11 cellular contexts compared by ENCODE assay signal in the genomic region with DNA sequence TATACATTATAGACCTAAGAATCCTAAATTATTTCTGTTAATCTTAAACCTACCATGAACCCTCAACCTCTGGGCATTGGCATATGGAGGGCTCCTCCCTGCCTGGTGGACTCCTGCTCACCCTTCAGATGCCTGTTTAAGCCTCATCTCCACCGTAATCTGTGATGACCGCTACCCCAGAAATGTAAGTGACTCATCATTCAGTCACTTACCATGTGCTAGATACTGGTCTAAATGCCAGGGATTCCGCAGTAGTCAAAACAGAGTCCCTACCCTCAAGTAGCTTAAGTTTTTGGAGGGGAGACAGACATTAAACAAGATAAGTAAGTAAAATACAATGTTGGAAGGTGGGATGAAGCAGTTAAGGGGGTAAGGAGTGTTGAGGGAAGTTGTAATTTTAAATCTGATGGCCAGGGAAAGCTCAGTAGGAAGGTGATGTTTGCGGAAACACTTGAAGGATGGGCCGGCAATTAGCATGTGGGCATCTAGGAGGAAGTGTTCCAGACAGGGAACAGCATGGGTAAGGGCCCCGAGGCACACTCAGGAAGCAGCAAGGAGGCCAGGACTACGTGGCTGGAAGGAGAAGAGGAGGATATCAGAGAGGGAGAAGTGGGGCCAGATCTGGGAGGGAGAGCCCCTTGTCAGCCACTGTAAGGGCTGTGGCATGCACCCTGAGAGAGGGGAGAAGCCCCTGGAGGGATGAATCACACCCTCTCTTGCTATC.
DNase-seq lines count a peak whose midpoint lies in the region; ATAC-seq and TF ChIP-seq lines count a peak whose summit lies in the region.
"Had no signal": no experiment of that assay in that cellular context is flagged by ENCODE, and none has a peak within 500 bp of the region (broad histone marks: within the 10 kb centered on the region; RNA-seq: fewer than 3 reads in every experiment).

No MANE protein-coding gene starts in this region.

- H3K9me3 ChIP-seq in RWPE2 (ENCODE audit: severe bottlenecking), result peaks cover 3% of the 10 kb centered on the region
- H3K9me3 ChIP-seq in Karpas-422 (ENCODE audit: low read length), result no peaks in the 10 kb centered on the region

- H3K27ac ChIP-seq in RWPE2 (ENCODE audit: poor library complexity, severe bottlenecking), result peak overlapping the region; percentile 99
- H3K27ac ChIP-seq in Karpas-422 (ENCODE audit: low read length), result no peak overlapping the region
- peak overlapping the region in 12 of 59 donors; percentile 5 to 71 (median 35) for H3K27ac ChIP-seq in dorsolateral prefrontal cortex

- no peaks in the 10 kb centered on the region for H3K79me2 ChIP-seq in Karpas-422 (ENCODE audit: low read length)

- H3K27me3 ChIP-seq in RWPE2 (ENCODE audit: insufficient read depth, poor library complexity, severe bottlenecking), result no peaks in the 10 kb centered on the region
- no peaks in the 10 kb centered on the region for H3K27me3 ChIP-seq in Karpas-422 (ENCODE audit: low read length)
- no peaks in the 10 kb centered on the region for H3K27me3 ChIP-seq in dorsolateral prefrontal cortex

- intact Hi-C loops in dorsolateral prefrontal cortex (cut with DNase I), result loop anchor here in 1 of 2 donors (5.0 to 10.0 kb wide), 2 partner anchors 41 to 768 kb away; no protein-coding TSS in a partner anchor

- H3K9me2 ChIP-seq in Karpas-422 (replicated peaks; ENCODE audit: insufficient read depth, low read length), result no peaks in the 10 kb centered on the region

- H3K9ac ChIP-seq in Karpas-422 (ENCODE audit: low read length), result no peak overlapping the region

- H3K4me3 ChIP-seq in RWPE2 (ENCODE audit: severe bottlenecking) (no peak overlapping the region), fibroblast of the aortic adventitia (ENCODE audit: low read depth, low read length) (no peak overlapping the region), Karpas-422 (ENCODE audit: low read length) (no peak overlapping the region), dorsolateral prefrontal cortex (no peak overlapping the region)

- DNase-seq in Daoy (ENCODE audit: low read depth) (peak; percentile 78), RWPE2 (ENCODE audit: low spot score) (peak; percentile 76), fibroblast of the aortic adventitia (ENCODE audit: low read depth) (peak; percentile 63), renal cortical epithelial cell (ENCODE audit: low read depth) (peak; percentile 77), Karpas-422 (no peak), dorsolateral prefrontal cortex (no peak)
- DNase-seq: activated CD4-positive, alpha-beta T cell treated with anti-CD3 and anti-CD28 coated beads for 48 hours; GDM1; NCI-H1048 had no signal

- H3K4me1 ChIP-seq in RWPE2 (ENCODE audit: insufficient read depth, poor library complexity, severe bottlenecking), result peaks cover 32% of the 10 kb centered on the region
- H3K4me1 ChIP-seq in Karpas-422 (ENCODE audit: low read length), result no peaks in the 10 kb centered on the region

- no peaks in the 10 kb centered on the region for H3K36me3 ChIP-seq in RWPE2 (ENCODE audit: low read depth)
- no peaks in the 10 kb centered on the region for H3K36me3 ChIP-seq in Karpas-422 (ENCODE audit: insufficient read depth, low read length)

- H3K4me2 ChIP-seq in Karpas-422 (ENCODE audit: low read depth, low read length, poor library complexity, severe bottlenecking), result no peak overlapping the region

- TF ChIP-seq CTCF in RWPE2 (IDR thresholded peaks at IDR 0.05; ENCODE audit: poor library complexity, severe bottlenecking) (no peak), fibroblast of the aortic adventitia (IDR thresholded peaks at IDR 0.05; ENCODE audit: insufficient read depth, low read length) (no peak), dorsolateral prefrontal cortex (IDR thresholded peaks at IDR 0.05 in 54 of 56, conservative IDR thresholded peaks at IDR 0.05 in 2 of 56; ENCODE audit: low read depth in 1 of 56, partially characterized antibody in 56 of 56) (no peak)

- no peaks in the 10 kb centered on the region for H4K20me1 ChIP-seq in Karpas-422 (ENCODE audit: insufficient read depth, low read depth, low read length)

- ATAC-seq in RWPE2 (ENCODE audit: low read depth), result peak; percentile 77
- ATAC-seq in HG03139 (IDR thresholded peaks at IDR 0.05; ENCODE audit: unreplicated experiment), result no peak
- no peak for ATAC-seq in HG03571 (IDR thresholded peaks at IDR 0.05; ENCODE audit: unreplicated experiment)

- H2AFZ ChIP-seq in Karpas-422 (ENCODE audit: low read length), result no peak overlapping the region

Comparison
In these comparisons a context has a peak if more than half of its experiments do, and no peak if none do; other contexts are left out.
1. DNase-seq: peak in Daoy (single experiment), RWPE2 (single experiment), fibroblast of the aortic adventitia (single experiment) and renal cortical epithelial cell (single experiment); none in Karpas-422 (single experiment) and dorsolateral prefrontal cortex (0 of 10).